Comparison of ENCODE assay signal across 18 cellular contexts in genomic region chr5:176570044-176570443, GRCh38. TPM values are rescaled to one million over a fixed set of nuclear protein-coding genes. Genes with fewer than 3 reads are reported as not detected.
A peak's percentile ranks its signal among the peaks of the same experiment; 100 is the strongest.
DNase-seq lines count a peak whose midpoint lies in the region; ATAC-seq and TF ChIP-seq lines count a peak whose summit lies in the region.
"Had no signal": no experiment of that assay in that cellular context is flagged by ENCODE, and none has a peak within 500 bp of the region (broad histone marks: within the 10 kb centered on the region; RNA-seq: fewer than 3 reads in every experiment).

No MANE protein-coding gene starts in this region.

- in situ Hi-C loops in IMR-90 (cut with MboI; ENCODE audit: low sequenced_read_pairs), result loop anchor here (10.0 to 25.0 kb wide), 2 partner anchors 55 to 833 kb away; no protein-coding TSS in a partner anchor
- in situ Hi-C loops in brain microvascular endothelial cell (cut with HindIII; ENCODE audit: low pct_ligation_motif_present, low sequenced_read_pairs), result no loop called here

- no peak overlapping the region for H3K18ac ChIP-seq in IMR-90 (ENCODE audit: low read depth, low read length)

- peaks cover 19% of the 10 kb centered on the region for H3K27me3 ChIP-seq in IMR-90 (ENCODE audit: control insufficient read depth, insufficient read depth, low read length)
- no peaks in the 10 kb centered on the region for H3K27me3 ChIP-seq in brain microvascular endothelial cell (replicated peaks)
- H3K27me3 ChIP-seq in foreskin keratinocyte, result no peaks in the 10 kb centered on the region
- H3K27me3 ChIP-seq: BLaER1 had no signal

- no peak overlapping the region for H3K27ac ChIP-seq in IMR-90 (ENCODE audit: insufficient read depth, low read length)
- no peak overlapping the region for H3K27ac ChIP-seq in brain microvascular endothelial cell
- H3K27ac ChIP-seq in foreskin keratinocyte, result no peak overlapping the region
- H3K27ac ChIP-seq: BLaER1, sigmoid colon, suprapubic skin had no signal

- whole genome bisulfite sequencing in IMR-90 (ENCODE audit: extremely low coverage in 2 of 2, insufficient read length in 1 of 2), 2 experiments, result 60% methylated on average over 1 of the region's 6 CpGs; no CpG with 5 or more reads in 1 of the 2 experiments

- POLR2A ChIA-PET in IMR-90 (lab: Charles Lee; ENCODE audit: unreplicated experiment), result no interaction called here

- CTCF ChIA-PET in IMR-90 (lab: Yijun Ruan, JAX), result interaction anchor here (0.6 to 1.6 kb wide), 3 partner anchors 77 to 154 kb away, joined by 5 to 7 read pairs (median 7); partner anchors contain the start of genes CLTB and TSPAN17

- H3K56ac ChIP-seq in IMR-90 (ENCODE audit: extremely low read depth, insufficient read depth, low read length), result no peak overlapping the region

- H3K4me1 ChIP-seq in IMR-90 (ENCODE audit: control insufficient read depth, insufficient read depth, low read length), result no peaks in the 10 kb centered on the region
- H3K4me1 ChIP-seq in foreskin keratinocyte, result no peaks in the 10 kb centered on the region
- H3K4me1 ChIP-seq: sigmoid colon, suprapubic skin had no signal

- H3K4ac ChIP-seq in IMR-90 (ENCODE audit: low read depth, low read length), result no peak overlapping the region

- H2BK15ac ChIP-seq in IMR-90 (ENCODE audit: low read depth, low read length), result no peak overlapping the region

- H2AK5ac ChIP-seq in IMR-90 (ENCODE audit: low read depth, low read length), result no peak overlapping the region

- no peak overlapping the region for H4K8ac ChIP-seq in IMR-90 (ENCODE audit: low read depth in 2 of 2, low read length in 2 of 2)

- peak overlapping the region; percentile 13 for H2AFZ ChIP-seq in IMR-90 (replicated peaks; ENCODE audit: low read length, poor library complexity)

- no peaks in the 10 kb centered on the region for H4K20me1 ChIP-seq in IMR-90 (ENCODE audit: insufficient read depth, low read length)
- H4K20me1 ChIP-seq: BLaER1 had no signal

- H3K4me2 ChIP-seq in IMR-90 (ENCODE audit: low read depth, low read length), result no peak overlapping the region
- H3K4me2 ChIP-seq: BLaER1 had no signal

- H3K23ac ChIP-seq in IMR-90 (ENCODE audit: low read depth, low read length), result no peak overlapping the region

- no peak overlapping the region for H3K9ac ChIP-seq in IMR-90 (ENCODE audit: low read depth, low read length)
- H3K9ac ChIP-seq: BLaER1 had no signal

- H3K4me3 ChIP-seq in IMR-90 (ENCODE audit: insufficient read depth, low read depth, low read length), result no peak overlapping the region
- no peak overlapping the region for H3K4me3 ChIP-seq in brain microvascular endothelial cell (ENCODE audit: low read depth, low read length)
- H3K4me3 ChIP-seq: BLaER1, sigmoid colon, suprapubic skin had no signal

- no TSS peak for BruUV-seq in IMR-90 (replicated peaks; lab: Mats Ljungman, UMichigan)

- H3K36me3 ChIP-seq in IMR-90 (ENCODE audit: control insufficient read depth, insufficient read depth, low read length) (no peaks in the 10 kb centered on the region), brain microvascular endothelial cell (replicated peaks) (no peaks in the 10 kb centered on the region)
- H3K36me3 ChIP-seq: BLaER1, sigmoid colon, suprapubic skin had no signal

- ATAC-seq in IMR-90 (ENCODE audit: low read depth) (peak; percentile 31; the same call in 1 of the 2 replicates), foreskin keratinocyte (no peak), GM18520 (IDR thresholded peaks at IDR 0.05; ENCODE audit: unreplicated experiment) (no peak)

- peak; percentile 30 for TF ChIP-seq RAD21 in IMR-90 (IDR thresholded peaks at IDR 0.05; ENCODE audit: low read length)

- peaks cover 3% of the 10 kb centered on the region; the same call in 1 of the 2 replicates for H3K9me3 ChIP-seq in IMR-90 (ENCODE audit: control insufficient read depth, insufficient read depth, low read length)
- H3K9me3 ChIP-seq: sigmoid colon, suprapubic skin had no signal

- no peak overlapping the region for H2BK120ac ChIP-seq in IMR-90 (ENCODE audit: low read depth, low read length)

- dilution Hi-C loops in IMR-90 (cut with HindIII; ENCODE audit: low sequenced_read_pairs, unreplicated experiment), result no loop called here

- H2AK9ac ChIP-seq in IMR-90 (replicated peaks; ENCODE audit: low read depth, low read length, poor library complexity), result no peak overlapping the region

- no peak overlapping the region for H4K5ac ChIP-seq in IMR-90 (ENCODE audit: low read depth, low read length)

- TF ChIP-seq POLR2A in IMR-90 (IDR thresholded peaks at IDR 0.05; ENCODE audit: low read depth, low read length), result no peak

- H2BK5ac ChIP-seq in IMR-90 (ENCODE audit: low read depth, low read length, poor library complexity, severe bottlenecking), result no peak overlapping the region

- H4K91ac ChIP-seq in IMR-90 (ENCODE audit: insufficient read depth, low read depth, low read length), result no peak overlapping the region

- no peaks in the 10 kb centered on the region for H3K9me1 ChIP-seq in IMR-90 (ENCODE audit: insufficient read depth, low read length)

- peak; percentile 42; the same call in 1 of the 2 replicates for TF ChIP-seq CTCF in IMR-90 (conservative IDR thresholded peaks at IDR 0.05; ENCODE audit: low read depth, low read length)
- TF ChIP-seq CTCF in brain microvascular endothelial cell (IDR thresholded peaks at IDR 0.05; ENCODE audit: low read depth, low read length, missing control alignments), result peak; percentile 35
- peak; percentile 44 for TF ChIP-seq CTCF in foreskin keratinocyte (conservative IDR thresholded peaks at IDR 0.05)

- intact Hi-C loops in IMR-90 (cut with micrococcal nuclease), result loop anchor here (1.0 kb wide), 1 partner anchor 154 kb away; the partner anchor contains the start of gene CLTB

- DNase-seq in AG08395 (ENCODE audit: low spot score) (peak; percentile 25), IMR-90 (peak; percentile 48), brain microvascular endothelial cell (no peak), foreskin keratinocyte (no peak)
- no peak for DNase-seq in activated T-cell treated with anti-CD3 and anti-CD28 coated beads, Interleukin-2, amount 50 U/mL, for 48 hours
- DNase-seq in stimulated activated CD4-positive, alpha-beta T cell treated with anti-CD3 and anti-CD28 coated beads, Interleukin-2, amount 100 ng/mL, for 24 hours, result no peak
- DNase-seq in effector CD4-positive, alpha-beta T cell, result no peak
- DNase-seq: activated CD4-positive, CD25-positive, alpha-beta regulatory T cell; activated effector memory CD4-positive, alpha-beta T cell treated with Interleukin-2 at 50 U/mL for 16 hours; amniotic stem cell; NCI-H226; NK-92 treated with Interleukin-12 subunit alpha and Interleukin-12 subunit beta, amount 100 ng/mL, for 24 hours; sigmoid colon; stimulated activated CD4-positive, alpha-beta T cell treated with anti-CD3 and anti-CD28 coated beads, Interleukin-2, amount 100 ng/mL, for 48 hours had no signal

- no peaks in the 10 kb centered on the region for H3K79me1 ChIP-seq in IMR-90 (ENCODE audit: low read depth in 1 of 2, low read length in 2 of 2)

- H2BK20ac ChIP-seq in IMR-90 (ENCODE audit: low read depth, low read length), result no peak overlapping the region

- H3K14ac ChIP-seq in IMR-90 (replicated peaks; ENCODE audit: low read depth, low read length), result no peak overlapping the region

TF ChIP-seq in IMR-90, 13 proteins besides CTCF, POLR2A, EP300 and RAD21:
- peak; percentile 49 for TF ChIP-seq SMC3 (IDR thresholded peaks at IDR 0.05; ENCODE audit: low read depth, low read length)
- no peak for TF ChIP-seq RFX5 (IDR thresholded peaks at IDR 0.05; ENCODE audit: low read depth, low read length)

RNA-seq across cellular contexts. Expression of gene CDHR2, which starts 20.9 kb away (rescaled TPM):
- not detected in 2 replicates for total RNA-seq in IMR-90 (2012; rRNA removed)
- polyA plus RNA-seq in IMR-90 (2012; rRNA removed), result not detected in 2 replicates
- polyA plus RNA-seq in IMR-90 (2012; cell fraction: cytosol; rRNA removed), result not detected in 2 replicates
- 0.07 TPM in 2 replicates for polyA plus RNA-seq in IMR-90 (2012; cell fraction: nucleus; rRNA removed; ENCODE audit: low replicate concordance)
- 0.04 and 0.27 TPM in 2 replicates for total RNA-seq in foreskin keratinocyte
- 0.03 TPM in 1 of 2 replicates, not detected in the other for polyA plus RNA-seq in foreskin keratinocyte
- total RNA-seq: omental fat pad had no signal

RNA-seq across cellular contexts. Expression of gene RNF44, which starts 32.8 kb away (rescaled TPM):
- total RNA-seq in IMR-90 (2012; rRNA removed) (0.54 and 0.83 TPM in 2 replicates), foreskin keratinocyte (12.5 and 15.3 TPM in 2 replicates)
- polyA plus RNA-seq in IMR-90 (2012; rRNA removed) (12.4 and 13.2 TPM in 2 replicates), foreskin keratinocyte (12.1 and 12.7 TPM in 2 replicates)
- polyA plus RNA-seq in IMR-90 (2012; cell fraction: cytosol; rRNA removed), result 5.9 and 12.1 TPM in 2 replicates
- polyA plus RNA-seq in IMR-90 (2012; cell fraction: nucleus; rRNA removed; ENCODE audit: low replicate concordance), result 56.1 and 127 TPM in 2 replicates

RNA-seq across cellular contexts. Expression of gene GPRIN1, which starts 39.9 kb away (rescaled TPM):
- total RNA-seq in IMR-90 (2012; rRNA removed) (2.5 and 3.0 TPM in 2 replicates), foreskin keratinocyte (16.9 and 18.3 TPM in 2 replicates)
- polyA plus RNA-seq in IMR-90 (2012; rRNA removed) (4.7 and 5.1 TPM in 2 replicates), foreskin keratinocyte (11.1 and 11.4 TPM in 2 replicates)
- 3.6 TPM in 2 replicates for polyA plus RNA-seq in IMR-90 (2012; cell fraction: cytosol; rRNA removed)
- polyA plus RNA-seq in IMR-90 (2012; cell fraction: nucleus; rRNA removed; ENCODE audit: low replicate concordance), result 1.4 and 2.5 TPM in 2 replicates

Comparison
In these comparisons a context has a peak if more than half of its experiments do, and no peak if none do; other contexts are left out.
1. DNase-seq: peak in AG08395 (single experiment) and IMR-90 (single experiment); none in brain microvascular endothelial cell (single experiment), foreskin keratinocyte (0 of 2), activated T-cell treated with anti-CD3 and anti-CD28 coated beads, Interleukin-2, amount 50 U/mL, for 48 hours (0 of 2), stimulated activated CD4-positive, alpha-beta T cell treated with anti-CD3 and anti-CD28 coated beads, Interleukin-2, amount 100 ng/mL, for 24 hours (0 of 2) and effector CD4-positive, alpha-beta T cell (single experiment).
2. Peak in every context shown above with its lines, with median percentiles within 50 percentile points of each other: CTCF ChIP-seq.